In genomic region chr11:66860449-66860831, GRCh38 we compare ENCODE assay signal across 22 cellular contexts. TPM values are rescaled to one million over a fixed set of nuclear protein-coding genes. Genes with fewer than 3 reads are reported as not detected.
DNase-seq lines count a peak whose midpoint lies in the region; ATAC-seq and TF ChIP-seq lines count a peak whose summit lies in the region.
"Had no signal": no experiment of that assay in that cellular context is flagged by ENCODE, and none has a peak within 500 bp of the region (broad histone marks: within the 10 kb centered on the region; RNA-seq: fewer than 3 reads in every experiment).

No MANE protein-coding gene starts in this region.

- H3K9me3 ChIP-seq in Panc1 (ENCODE audit: control insufficient read depth, insufficient read depth, low read depth, low read length) = no peaks in the 10 kb centered on the region
- H3K9me3 ChIP-seq: right atrium auricular region had no signal

- peak; percentile 22 for DNase-seq in GM20000 (ENCODE audit: low spot score)
- no peak for DNase-seq in Panc1 (ENCODE audit: low read depth, low spot score)
- DNase-seq in glutamatergic neuron = peak; percentile 31
- peak; percentile 77 for DNase-seq in posterior vena cava (ENCODE audit: low spot score)
- no peak for DNase-seq in NCI-H226
- DNase-seq in activated T-cell treated with anti-CD3 and anti-CD28 coated beads, Interleukin-2, amount 50 U/mL, for 1 hour = no peak
- DNase-seq: activated CD4-positive, alpha-beta T cell treated with anti-CD3 and anti-CD28 coated beads, Interleukin-2, amount 10 ng/mL, durations not matched to agents 7 days and 5 days; activated CD8-positive, alpha-beta memory T cell treated with anti-CD3 and anti-CD28 coated beads, Interleukin-2, amount 10 ng/mL, durations not matched to agents 7 days and 5 days; activated naive CD4-positive, alpha-beta T cell treated with Interleukin-2 at 50 U/mL for 16 hours; NCI-H1048; NCI-H187 treated with DMSO at 0.1 percent for 48 hours; nephron progenitor cell; stimulated activated CD4-positive, alpha-beta T cell treated with anti-CD3 and anti-CD28 coated beads, Interleukin-2, amount 100 ng/mL, for 48 hours; T-helper 17 cell; WERI-Rb-1 had no signal

- no peak overlapping the region for H3K4me3 ChIP-seq in Panc1 (ENCODE audit: low read depth in 2 of 2, low read length in 2 of 2)
- H3K4me3 ChIP-seq: GM12878, lung, right atrium auricular region had no signal

- H3K27ac Mint-ChIP-seq in glutamatergic neuron (ENCODE audit: unreplicated experiment) = no peak overlapping the region
- H3K27ac Mint-ChIP-seq: activated CD4-positive, alpha-beta T cell treated with anti-CD3 and anti-CD28 coated beads, Interleukin-2, amount 10 ng/mL, durations not matched to agents 7 days and 5 days; activated CD8-positive, alpha-beta memory T cell treated with anti-CD3 and anti-CD28 coated beads, Interleukin-2, amount 10 ng/mL, durations not matched to agents 7 days and 5 days; nephron progenitor cell; T-helper 17 cell; type B pancreatic cell had no signal

- no peaks in the 10 kb centered on the region for H3K36me3 Mint-ChIP-seq in glutamatergic neuron (ENCODE audit: unreplicated experiment)
- H3K36me3 Mint-ChIP-seq: activated CD8-positive, alpha-beta memory T cell treated with anti-CD3 and anti-CD28 coated beads, Interleukin-2, amount 10 ng/mL, durations not matched to agents 7 days and 5 days; type B pancreatic cell had no signal

- intact Hi-C loops in Panc1 (cut with micrococcal nuclease; ENCODE audit: unreplicated experiment) = no loop called here
- intact Hi-C loops in posterior vena cava (cut with DNase I) = no loop called here

- POLR2A ChIA-PET in Panc1 (lab: Charles Lee) = no interaction called here

- H3K36me3 ChIP-seq in Panc1 (ENCODE audit: control insufficient read depth, insufficient read depth, low read length) = no peaks in the 10 kb centered on the region
- H3K36me3 ChIP-seq: right atrium auricular region had no signal

- in situ Hi-C loops in Panc1 (cut with HindIII; ENCODE audit: low pct_unique_long_range_greater_than_20kb, low sequenced_read_pairs) = no loop called here

- ATAC-seq in Panc1 = no peak
- no peak for ATAC-seq in HG03025 (IDR thresholded peaks at IDR 0.05; ENCODE audit: low FRiP score, unreplicated experiment)
- ATAC-seq: activated CD8-positive, alpha-beta memory T cell treated with anti-CD3 and anti-CD28 coated beads, Interleukin-2, amount 10 ng/mL, durations not matched to agents 7 days and 5 days; GM12878; SK-N-SH treated with all-trans-retinoic acid at 6 μM for 48 hours; T-helper 17 cell had no signal

- H3K4me3 Mint-ChIP-seq in glutamatergic neuron (ENCODE audit: unreplicated experiment) = no peak overlapping the region
- H3K4me3 Mint-ChIP-seq: activated CD4-positive, alpha-beta T cell treated with anti-CD3 and anti-CD28 coated beads, Interleukin-2, amount 10 ng/mL, durations not matched to agents 7 days and 5 days; activated CD8-positive, alpha-beta memory T cell treated with anti-CD3 and anti-CD28 coated beads, Interleukin-2, amount 10 ng/mL, durations not matched to agents 7 days and 5 days; nephron progenitor cell; T-helper 17 cell; type B pancreatic cell had no signal

- H3K27me3 Mint-ChIP-seq in glutamatergic neuron (ENCODE audit: unreplicated experiment) = peaks cover 9% of the 10 kb centered on the region
- H3K27me3 Mint-ChIP-seq: activated CD4-positive, alpha-beta T cell treated with anti-CD3 and anti-CD28 coated beads, Interleukin-2, amount 10 ng/mL, durations not matched to agents 7 days and 5 days; activated CD8-positive, alpha-beta memory T cell treated with anti-CD3 and anti-CD28 coated beads, Interleukin-2, amount 10 ng/mL, durations not matched to agents 7 days and 5 days; T-helper 17 cell; type B pancreatic cell had no signal

- CTCF ChIA-PET in Panc1 (lab: Charles Lee) = no interaction called here

- peaks cover 5% of the 10 kb centered on the region for H3K9me3 Mint-ChIP-seq in glutamatergic neuron (ENCODE audit: unreplicated experiment)
- H3K9me3 Mint-ChIP-seq: activated CD4-positive, alpha-beta T cell treated with anti-CD3 and anti-CD28 coated beads, Interleukin-2, amount 10 ng/mL, durations not matched to agents 7 days and 5 days; nephron progenitor cell; type B pancreatic cell had no signal

- H3K4me1 Mint-ChIP-seq in glutamatergic neuron (ENCODE audit: low read depth, unreplicated experiment) = peaks cover 4% of the 10 kb centered on the region

- no TSS peak for BruUV-seq in Panc1 (replicated peaks; lab: Mats Ljungman, UMichigan)

- peak overlapping the region; percentile 17; the same call in 1 of the 2 replicates for H3K27ac ChIP-seq in Panc1 (ENCODE audit: low read length)
- H3K27ac ChIP-seq: parathyroid adenoma, right atrium auricular region, WERI-Rb-1 had no signal

- no peak for TF ChIP-seq CTCF in GM20000 (IDR thresholded peaks at IDR 0.05; ENCODE audit: extremely low read depth, missing control alignments)
- TF ChIP-seq CTCF in Panc1 (IDR thresholded peaks at IDR 0.05) = no peak
- no peak for TF ChIP-seq CTCF in glutamatergic neuron (IDR thresholded peaks at IDR 0.05; ENCODE audit: partially characterized antibody, unreplicated experiment)

- H3K27me3 ChIP-seq in Panc1 (ENCODE audit: control insufficient read depth, insufficient read depth, low read length) = no peaks in the 10 kb centered on the region
- H3K27me3 ChIP-seq: right atrium auricular region had no signal

- peaks cover 18% of the 10 kb centered on the region for H3K4me1 ChIP-seq in Panc1 (ENCODE audit: control insufficient read depth, insufficient read depth, low read length)
- H3K4me1 ChIP-seq: parathyroid adenoma had no signal

RNA-seq across cellular contexts. Expression of gene LRFN4, which starts 3.6 kb away (rescaled TPM):
- 56.7 TPM for total RNA-seq in Panc1 (2021; ENCODE audit: unreplicated experiment)
- polyA plus RNA-seq in Panc1 (2012; ENCODE audit: insufficient read length) = 63.5 TPM
- 67.1 TPM for total RNA-seq in glutamatergic neuron (ENCODE audit: unreplicated experiment)
- total RNA-seq in posterior vena cava = 10 to 100 TPM; 15.0 to 16.9 TPM

RNA-seq across cellular contexts. Expression of gene RCE1, which starts 17.2 kb away (rescaled TPM):
- 43.7 TPM for total RNA-seq in Panc1 (2021; ENCODE audit: unreplicated experiment)
- polyA plus RNA-seq in Panc1 (2012; ENCODE audit: insufficient read length) = 43.4 TPM
- 30.6 TPM for total RNA-seq in glutamatergic neuron (ENCODE audit: unreplicated experiment)
- 1 to 10 TPM; 7.9 to 9.1 TPM for total RNA-seq in posterior vena cava

Comparison
In these comparisons a context has a peak if more than half of its experiments do, and no peak if none do; other contexts are left out.
1. DNase-seq: peak in GM20000 (single experiment), glutamatergic neuron (single experiment) and posterior vena cava (single experiment); none in Panc1 (single experiment), NCI-H226 (single experiment) and activated T-cell treated with anti-CD3 and anti-CD28 coated beads, Interleukin-2, amount 50 U/mL, for 1 hour (single experiment).